8 cellular contexts compared by ENCODE assay signal in the genomic region with DNA sequence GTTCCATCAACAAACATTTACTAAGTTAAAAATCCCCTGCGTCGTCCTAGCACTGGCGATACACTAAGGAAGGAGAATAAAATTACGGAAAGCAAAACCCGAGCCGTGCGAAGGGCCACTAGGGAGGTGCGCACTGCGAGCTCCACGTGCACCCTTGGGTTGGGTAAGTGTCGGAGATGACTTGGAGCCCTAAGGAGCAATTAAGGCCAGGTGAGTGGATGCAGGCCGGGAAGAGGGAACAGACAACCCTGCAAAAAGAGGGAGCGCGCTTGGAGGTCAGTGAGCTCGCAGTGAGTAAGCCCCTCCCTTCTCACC. TPM values are rescaled to one million over a fixed set of nuclear protein-coding genes. Genes with fewer than 3 reads are reported as not detected.
DNase-seq lines count a peak whose midpoint lies in the region; ATAC-seq and TF ChIP-seq lines count a peak whose summit lies in the region.

No MANE protein-coding gene starts in this region.

- TF ChIP-seq CTCF in AG10803 (conservative IDR thresholded peaks at IDR 0.05; ENCODE audit: low read length) (no peak), Peyer's patch (IDR thresholded peaks at IDR 0.05) (no peak), fibroblast of pulmonary artery (IDR thresholded peaks at IDR 0.05; ENCODE audit: low read length, missing control alignments) (no peak)

- peak; percentile 24 for ATAC-seq in GM21526 (IDR thresholded peaks at IDR 0.05; ENCODE audit: low FRiP score, unreplicated experiment)

- peaks cover 0 to 25% (median 0%) of the 10 kb centered on the region in 3 donors for H3K36me3 ChIP-seq in Peyer's patch

- H3K27me3 ChIP-seq in Peyer's patch = no peaks in the 10 kb centered on the region

- no peaks in the 10 kb centered on the region for H3K9me3 ChIP-seq in Peyer's patch

- H3K4me3 ChIP-seq in AG10803 (ENCODE audit: low read length) = peak overlapping the region; percentile 63
- H3K4me3 ChIP-seq in Peyer's patch = peak overlapping the region; percentile 77 to 100 (median 90)
- peak overlapping the region; percentile 94 for H3K4me3 ChIP-seq in fibroblast of pulmonary artery (replicated peaks; ENCODE audit: low read depth, low read length)
- peak overlapping the region; percentile 98 for H3K4me3 ChIP-seq in skeletal muscle cell (ENCODE audit: low read depth, low read length)

- peak overlapping the region; percentile 79 to 89 (median 84) for H3K27ac ChIP-seq in Peyer's patch

- no peak for TF ChIP-seq POLR2A in Peyer's patch (IDR thresholded peaks at IDR 0.05)

- DNase-seq in AG10803 (ENCODE audit: low read depth) = no peak
- no peak for DNase-seq in Peyer's patch
- DNase-seq in fibroblast of pulmonary artery (ENCODE audit: low read depth) = no peak
- no peak for DNase-seq in skeletal muscle cell (ENCODE audit: low read depth)
- DNase-seq in epidermal melanocyte (ENCODE audit: insufficient read length, low spot score) = no peak
- no peak for DNase-seq in SHP77 treated with DMSO at 0.1 percent for 48 hours (lab: John Stamatoyannopoulos, UW)
- DNase-seq in NCI-H2196 treated with DMSO at 0.1 percent for 48 hours (lab: John Stamatoyannopoulos, UW; ENCODE audit: unreplicated experiment) = no peak

- peaks cover 0 to 15% (median 4%) of the 10 kb centered on the region in 4 donors for H3K4me1 ChIP-seq in Peyer's patch

RNA-seq across cellular contexts. Expression of gene WDR4, which starts 0.7 kb away (rescaled TPM):
- 10 to 100 TPM; 12.8 to 51.2 (median 26.3) TPM for total RNA-seq in Peyer's patch

RNA-seq across cellular contexts. Expression of gene NDUFV3, which starts 14.5 kb away (rescaled TPM):
- total RNA-seq in Peyer's patch = 10 to 100 TPM; 32.9 to 73.4 (median 54.9) TPM

RNA-seq across cellular contexts. Expression of gene ERVH48-1, which starts 46.8 kb away (rescaled TPM):
- not detected for total RNA-seq in Peyer's patch
